In genomic region chr15:67050522-67051087, GRCh38 we compare ENCODE assay signal across 13 cellular contexts. TPM values are rescaled to one million over a fixed set of nuclear protein-coding genes. Genes with fewer than 3 reads are reported as not detected.
DNase-seq lines count a peak whose midpoint lies in the region; ATAC-seq and TF ChIP-seq lines count a peak whose summit lies in the region.
"Had no signal": no experiment of that assay in that cellular context is flagged by ENCODE, and none has a peak within 500 bp of the region (broad histone marks: within the 10 kb centered on the region; RNA-seq: fewer than 3 reads in every experiment).

No MANE protein-coding gene starts in this region.

- no peaks in the 10 kb centered on the region for H3K9me2 ChIP-seq in OCI-LY7 (ENCODE audit: insufficient read depth, low read length)

- TF ChIP-seq CTCF in Calu3 (IDR thresholded peaks at IDR 0.05; ENCODE audit: unreplicated experiment) (no peak), OCI-LY7 (conservative IDR thresholded peaks at IDR 0.05; ENCODE audit: low read length) (no peak), fibroblast of lung (conservative IDR thresholded peaks at IDR 0.05 in 1 of 2, IDR thresholded peaks at IDR 0.05 in 1 of 2; ENCODE audit: low read depth in 1 of 2, low read length in 2 of 2) (no peak), spleen (IDR thresholded peaks at IDR 0.05 in 8 of 11, conservative IDR thresholded peaks at IDR 0.05 in 3 of 11) (no peak), A673 (conservative IDR thresholded peaks at IDR 0.05; ENCODE audit: low read depth, low read length) (no peak)

- CTCF ChIA-PET in Calu3 (lab: Charles Lee) (interaction anchor here (1.0 to 1.5 kb wide), 3 partner anchors 12 to 119 kb away, joined by 3 to 5 read pairs (median 4); no protein-coding TSS in a partner anchor), OCI-LY7 (lab: Charles Lee; ENCODE audit: unreplicated experiment) (no interaction called here), A673 (lab: Charles Lee) (no interaction called here)

- H3K4me1 Mint-ChIP-seq in Calu3 (ENCODE audit: low read depth, unreplicated experiment), result peaks cover 54% of the 10 kb centered on the region

- peak overlapping the region; percentile 46 for H3K4me2 ChIP-seq in OCI-LY7 (ENCODE audit: low read length)
- peak overlapping the region; percentile 2 for H3K4me2 ChIP-seq in fibroblast of lung (ENCODE audit: extremely low read depth, insufficient read depth, low read length)

- H3K36me3 Mint-ChIP-seq in Calu3 (ENCODE audit: insufficient read depth, unreplicated experiment), result peaks cover 15% of the 10 kb centered on the region
- H3K36me3 Mint-ChIP-seq: natural killer cell had no signal

- WGBS in spleen, 5 donors, result 14 to 33% (median 23%) methylated on average over 4 of the region's 5 CpGs

- no TSS peak for BruUV-seq in Calu3 (replicated peaks; lab: Mats Ljungman, UMichigan)
- no TSS peak for BruUV-seq in OCI-LY7 (replicated peaks; lab: Mats Ljungman, UMichigan)
- no TSS peak for BruUV-seq in A673 (replicated peaks; lab: Mats Ljungman, UMichigan)

- no peak overlapping the region for H3K4me3 Mint-ChIP-seq in Calu3 (ENCODE audit: low read depth, unreplicated experiment)
- H3K4me3 Mint-ChIP-seq: natural killer cell had no signal

- H3K36me3 ChIP-seq in OCI-LY7 (ENCODE audit: insufficient read depth, low read length), result no peaks in the 10 kb centered on the region
- no peaks in the 10 kb centered on the region for H3K36me3 ChIP-seq in fibroblast of lung (ENCODE audit: control insufficient read depth, insufficient read depth, low read length)
- H3K36me3 ChIP-seq in spleen, result no peaks in the 10 kb centered on the region
- H3K36me3 ChIP-seq in A673 (ENCODE audit: insufficient read depth, low read length, poor library complexity, severe bottlenecking), result no peaks in the 10 kb centered on the region
- H3K36me3 ChIP-seq: WERI-Rb-1 had no signal

- H3K27ac ChIP-seq in OCI-LY7 (ENCODE audit: low read depth, low read length, poor library complexity, severe bottlenecking) (no peak overlapping the region), fibroblast of lung (ENCODE audit: insufficient read depth, low read length) (peak overlapping the region; percentile 88), spleen (peak overlapping the region in 5 of 8 donors; percentile 21 to 55 (median 42)), A673 (ENCODE audit: low read depth, low read length, poor library complexity, severe bottlenecking) (no peak overlapping the region)
- H3K27ac ChIP-seq: WERI-Rb-1 had no signal

- peaks cover 18% of the 10 kb centered on the region for H3K4me1 ChIP-seq in OCI-LY7 (ENCODE audit: insufficient read depth, low read length, poor library complexity, severe bottlenecking)
- H3K4me1 ChIP-seq in fibroblast of lung (ENCODE audit: control insufficient read depth, extremely low read depth, insufficient read depth, low read length), result peaks cover 40% of the 10 kb centered on the region
- peaks cover 3 to 37% (median 25%) of the 10 kb centered on the region in 6 donors for H3K4me1 ChIP-seq in spleen
- peaks cover 3% of the 10 kb centered on the region for H3K4me1 ChIP-seq in A673 (ENCODE audit: insufficient read depth, low read length, poor library complexity, severe bottlenecking)

- no peaks in the 10 kb centered on the region for H3K9me3 Mint-ChIP-seq in Calu3 (ENCODE audit: low read depth, unreplicated experiment)
- H3K9me3 Mint-ChIP-seq: activated T-helper 2 cell treated with anti-CD3 and anti-CD28 coated beads, Interferon-gamma antibody, Interleukin-2, Interleukin-4, amounts not matched to agents 10 μg/mL and 5 μg/mL and 100 μg/mL, durations not matched to agents 14 hours and 24 hours and 36 hours; natural killer cell had no signal

- POLR2A ChIA-PET in OCI-LY7 (lab: Charles Lee) (interaction anchor here (1.2 kb wide), 1 partner anchor 11 kb away, joined by 3 read pairs; no protein-coding TSS in a partner anchor), A673 (lab: Charles Lee; ENCODE audit: low non-redundant PET) (no interaction called here)

- DNase-seq in Calu3 (no peak), OCI-LY7 (ENCODE audit: low spot score) (no peak), fibroblast of lung (ENCODE audit: low read depth in 2 of 2) (no peak), spleen (no peak), HUDEP-2 (lab: John Stamatoyannopoulos, UW; ENCODE audit: unreplicated experiment in 76 of 76) (no peak), A673 (ENCODE audit: low spot score) (no peak), NCI-H2196 (lab: John Stamatoyannopoulos, UW; ENCODE audit: unreplicated experiment) (no peak)
- DNase-seq: KG1, natural killer cell, Right ventricle myocardium superior, WERI-Rb-1 had no signal

- no peaks in the 10 kb centered on the region for H3K79me2 ChIP-seq in OCI-LY7 (ENCODE audit: insufficient read depth, low read depth, low read length)
- no peaks in the 10 kb centered on the region for H3K79me2 ChIP-seq in fibroblast of lung (ENCODE audit: control insufficient read depth, insufficient read depth, low read length)

- H3K4me3 ChIP-seq in OCI-LY7 (ENCODE audit: low read depth, low read length, poor library complexity, severe bottlenecking) (no peak overlapping the region), fibroblast of lung (replicated peaks in 1 of 4; ENCODE audit: control extremely low read depth in 1 of 4, insufficient read depth in 1 of 4, low read depth in 3 of 4, low read length in 4 of 4) (no peak overlapping the region), spleen (no peak overlapping the region), A673 (ENCODE audit: low read depth, low read length, poor library complexity, severe bottlenecking) (no peak overlapping the region)

- no peaks in the 10 kb centered on the region for H3K27me3 Mint-ChIP-seq in Calu3 (ENCODE audit: unreplicated experiment)

- intact Hi-C loops in Calu3 (cut with micrococcal nuclease; ENCODE audit: unreplicated experiment), result no loop called here
- intact Hi-C loops in OCI-LY7 (cut with micrococcal nuclease; ENCODE audit: unreplicated experiment), result no loop called here
- intact Hi-C loops in spleen (cut with DNase I; ENCODE audit: low total_unique reads), result no loop called here
- intact Hi-C loops in A673 (cut with micrococcal nuclease; ENCODE audit: unreplicated experiment), result no loop called here

- H3K9ac ChIP-seq in fibroblast of lung (ENCODE audit: insufficient read depth, low read length), result no peak overlapping the region

- peak overlapping the region; percentile 48 for H3K27ac Mint-ChIP-seq in Calu3 (ENCODE audit: unreplicated experiment)
- H3K27ac Mint-ChIP-seq: activated T-helper 2 cell treated with anti-CD3 and anti-CD28 coated beads, Interferon-gamma antibody, Interleukin-2, Interleukin-4, amounts not matched to agents 10 μg/mL and 5 μg/mL and 100 μg/mL, durations not matched to agents 14 hours and 24 hours and 36 hours; natural killer cell had no signal

- ATAC-seq in HG03039 (IDR thresholded peaks at IDR 0.05; ENCODE audit: unreplicated experiment), result no peak
- ATAC-seq: natural killer cell had no signal

- no peak for TF ChIP-seq POLR2A in spleen (IDR thresholded peaks at IDR 0.05)

- H2AFZ ChIP-seq in OCI-LY7 (ENCODE audit: low read length) (peak overlapping the region; percentile 88), fibroblast of lung (ENCODE audit: low read length) (no peak overlapping the region)

- no peaks in the 10 kb centered on the region for H3K27me3 ChIP-seq in fibroblast of lung (ENCODE audit: control insufficient read depth, insufficient read depth, low read length)
- H3K27me3 ChIP-seq in spleen (replicated peaks in 1 of 7), result no peaks in the 10 kb centered on the region
- no peaks in the 10 kb centered on the region for H3K27me3 ChIP-seq in A673 (replicated peaks; ENCODE audit: insufficient read depth, low read depth, low read length, poor library complexity)

- H3K9me3 ChIP-seq in OCI-LY7 (ENCODE audit: low read length), result no peaks in the 10 kb centered on the region
- no peaks in the 10 kb centered on the region for H3K9me3 ChIP-seq in fibroblast of lung (ENCODE audit: control insufficient read depth, insufficient read depth, low read depth, low read length)
- no peaks in the 10 kb centered on the region for H3K9me3 ChIP-seq in spleen
- H3K9me3 ChIP-seq in A673 (ENCODE audit: low read depth, low read length, poor library complexity, severe bottlenecking), result no peaks in the 10 kb centered on the region

- H4K20me1 ChIP-seq in OCI-LY7 (ENCODE audit: insufficient read depth, low read length), result no peaks in the 10 kb centered on the region
- H4K20me1 ChIP-seq in fibroblast of lung (ENCODE audit: control insufficient read depth, extremely low read depth, insufficient read depth, low read length), result no peaks in the 10 kb centered on the region

RNA-seq across cellular contexts. Expression of gene SMAD3, which starts 14.8 kb away (rescaled TPM):
- total RNA-seq in Calu3 (2022) (121 and 147 TPM in 2 replicates), OCI-LY7 (2022) (77.8 and 84.5 TPM in 2 replicates), fibroblast of lung (48.8 and 69.9 TPM in 2 replicates), spleen (10 to 100 TPM; 27.3 to 78.4 (median 47.5) TPM), A673 (2021) (31.0 and 43.0 TPM in 2 replicates)
- 32.8 and 41.2 TPM in 2 replicates for total RNA-seq in OCI-LY7 (2014; rRNA removed; shearing (Covaris generic))
- polyA plus RNA-seq in fibroblast of lung (173 and 210 TPM in 2 replicates), spleen (1 to 10 TPM; 8.3 to 8.9 (median 8.6) TPM)
- 201 and 211 TPM in 2 replicates for polyA plus RNA-seq in fibroblast of lung (2012)
- polyA minus RNA-seq in fibroblast of lung (ENCODE audit: low replicate concordance), result 738 and 1,027 TPM in 2 replicates

Comparison
In these comparisons a context has a peak if more than half of its experiments do, and no peak if none do; other contexts are left out.
1. H3K27ac ChIP-seq: peak in fibroblast of lung (single experiment) and spleen (5 of 8); none in OCI-LY7 (single experiment) and A673 (single experiment).